In the genomic region with DNA sequence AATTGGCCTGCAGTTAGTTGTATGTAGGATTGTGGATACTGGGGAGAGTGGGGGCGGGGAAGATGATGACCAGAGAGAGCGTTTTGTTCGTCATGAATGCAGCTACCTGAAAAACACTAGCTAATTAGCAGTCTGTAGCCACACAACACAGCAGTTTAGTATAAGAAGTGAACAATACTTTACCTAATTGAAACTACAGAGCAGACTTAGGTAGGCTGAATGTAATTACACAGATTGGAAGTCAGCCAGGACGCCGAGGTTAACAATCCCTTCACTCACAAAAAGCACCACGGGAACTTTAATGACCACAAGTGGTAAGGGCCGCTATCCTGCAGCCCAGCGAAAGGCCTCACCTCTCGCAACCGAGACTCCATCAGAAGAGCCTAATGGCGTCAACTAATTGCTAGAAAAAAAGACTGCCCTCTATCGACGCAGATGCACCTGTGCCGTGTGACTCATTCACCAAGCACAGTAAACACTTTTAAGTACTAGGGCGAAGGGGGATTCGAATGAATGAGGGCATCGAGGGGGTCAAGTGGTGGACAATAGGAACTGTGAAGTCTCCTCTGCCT, we compare ENCODE assay signal across 22 cellular contexts.
A peak's percentile ranks its signal among the peaks of the same experiment; 100 is the strongest.
DNase-seq lines count a peak whose midpoint lies in the region; ATAC-seq, FAIRE-seq and TF ChIP-seq lines count a peak whose summit lies in the region.
"Had no signal": no experiment of that assay in that cellular context is flagged by ENCODE, and none has a peak within 500 bp of the region (broad histone marks: within the 10 kb centered on the region; RNA-seq: fewer than 3 reads in every experiment).

No MANE protein-coding gene starts in this region.

- FAIRE-seq in bronchial epithelial cell (lab: Jason Lieb, UNC), result peak; percentile 77
- FAIRE-seq: HTR-8/SVneo had no signal

- H3K4me1 Mint-ChIP-seq in activated T-cell treated with anti-CD3 and anti-CD28 coated beads, Interleukin-2, amount 50 U/mL, for 72 hours (ENCODE audit: low read depth), result peaks cover 15% of the 10 kb centered on the region

- no peaks in the 10 kb centered on the region for H3K27me3 ChIP-seq in bronchial epithelial cell (ENCODE audit: control insufficient read depth, insufficient read depth, low read length)
- H3K27me3 ChIP-seq: breast epithelium, sigmoid colon, transverse colon had no signal

- H3K36me3 Mint-ChIP-seq in activated T-cell treated with anti-CD3 and anti-CD28 coated beads, Interleukin-2, amount 50 U/mL, for 72 hours (ENCODE audit: insufficient read depth in 2 of 2), result peaks cover 0 to 11% of the 10 kb centered on the region in 2 donors

- no peak for ATAC-seq in GM18907 (IDR thresholded peaks at IDR 0.05; ENCODE audit: unreplicated experiment)
- ATAC-seq in activated T-cell treated with anti-CD3 and anti-CD28 coated beads, Interleukin-2, amount 50 U/mL, for 72 hours (replicated peaks in 1 of 2), result no peak
- ATAC-seq: activated naive CD8-positive, alpha-beta T cell treated with anti-CD3 and anti-CD28 coated beads, Interleukin-2, amount 50 U/mL, for 24 hours; esophagus mucosa; gastroesophageal sphincter; stimulated activated naive CD8-positive, alpha-beta T cell treated with anti-CD3 and anti-CD28 coated beads, Interleukin-15, Interleukin-2, amounts not matched to agents 100 U/mL and 50 U/mL, for 24 hours had no signal

- peak; percentile 0 for DNase-seq in NCI-H2029 (lab: John Stamatoyannopoulos, UW)
- DNase-seq in NCI-H2029 treated with DMSO at 0.1 percent for 48 hours (lab: John Stamatoyannopoulos, UW), result no peak
- DNase-seq in NCI-H2107 treated with DMSO at 0.1 percent for 48 hours (lab: John Stamatoyannopoulos, UW; ENCODE audit: unreplicated experiment), result peak; percentile 48
- DNase-seq in bronchial epithelial cell (ENCODE audit: low read depth), result no peak
- DNase-seq in retinal pigment epithelial cell (ENCODE audit: low read depth), result peak; percentile 72
- no peak for DNase-seq in activated T-cell treated with anti-CD3 and anti-CD28 coated beads, Interleukin-2, amount 50 U/mL, for 72 hours
- DNase-seq in T-helper 1 cell, result no peak
- DNase-seq: activated CD4-positive, alpha-beta T cell treated with anti-CD3 and anti-CD28 coated beads for 4 hours; activated naive CD8-positive, alpha-beta T cell treated with anti-CD3 and anti-CD28 coated beads, Interleukin-2, amount 50 U/mL, for 24 hours; CD4-positive, CD25-positive, alpha-beta regulatory T cell; left ventricle myocardium inferior; NCI-H187 treated with DMSO at 0.1 percent for 48 hours; occipital lobe; RPMI8226; sigmoid colon; stimulated activated naive CD8-positive, alpha-beta T cell treated with anti-CD3 and anti-CD28 coated beads, Interleukin-15, Interleukin-2, amounts not matched to agents 100 U/mL and 50 U/mL, for 24 hours; transverse colon had no signal

- no peaks in the 10 kb centered on the region for H3K36me3 ChIP-seq in bronchial epithelial cell (ENCODE audit: control insufficient read depth, insufficient read depth, low read length)
- H3K36me3 ChIP-seq: breast epithelium, gastroesophageal sphincter, left ventricle myocardium inferior, sigmoid colon, transverse colon had no signal

- H3K4me3 ChIP-seq in bronchial epithelial cell (ENCODE audit: low read depth, low read length) (no peak overlapping the region), retinal pigment epithelial cell (ENCODE audit: low read length) (peak overlapping the region; percentile 13)
- H3K4me3 ChIP-seq: breast epithelium, gastroesophageal sphincter, left ventricle myocardium inferior, sigmoid colon, transverse colon had no signal

- TF ChIP-seq CTCF in bronchial epithelial cell (IDR thresholded peaks at IDR 0.05; ENCODE audit: insufficient read depth, low read length, severe bottlenecking) (no peak), retinal pigment epithelial cell (conservative IDR thresholded peaks at IDR 0.05; ENCODE audit: low read depth, low read length) (peak; percentile 70)

- no peaks in the 10 kb centered on the region for H3K27me3 Mint-ChIP-seq in activated T-cell treated with anti-CD3 and anti-CD28 coated beads, Interleukin-2, amount 50 U/mL, for 72 hours (ENCODE audit: low read depth)
- H3K27me3 Mint-ChIP-seq: activated naive CD8-positive, alpha-beta T cell treated with anti-CD3 and anti-CD28 coated beads, Interleukin-2, amount 50 U/mL, for 24 hours; CD4-positive, CD25-positive, alpha-beta regulatory T cell had no signal

- H3K9me3 Mint-ChIP-seq in activated T-cell treated with anti-CD3 and anti-CD28 coated beads, Interleukin-2, amount 50 U/mL, for 72 hours, result no peaks in the 10 kb centered on the region
- H3K9me3 Mint-ChIP-seq: activated naive CD8-positive, alpha-beta T cell treated with anti-CD3 and anti-CD28 coated beads, Interleukin-2, amount 50 U/mL, for 24 hours; CD4-positive, CD25-positive, alpha-beta regulatory T cell had no signal

- no peak overlapping the region for H3K27ac Mint-ChIP-seq in activated T-cell treated with anti-CD3 and anti-CD28 coated beads, Interleukin-2, amount 50 U/mL, for 72 hours
- H3K27ac Mint-ChIP-seq: activated naive CD8-positive, alpha-beta T cell treated with anti-CD3 and anti-CD28 coated beads, Interleukin-2, amount 50 U/mL, for 24 hours had no signal

- H3K4me3 Mint-ChIP-seq in activated T-cell treated with anti-CD3 and anti-CD28 coated beads, Interleukin-2, amount 50 U/mL, for 72 hours, result no peak overlapping the region
- H3K4me3 Mint-ChIP-seq: activated naive CD8-positive, alpha-beta T cell treated with anti-CD3 and anti-CD28 coated beads, Interleukin-2, amount 50 U/mL, for 24 hours; CD4-positive, CD25-positive, alpha-beta regulatory T cell had no signal

Comparison
In these comparisons a context has a peak if more than half of its experiments do, and no peak if none do; other contexts are left out.
1. DNase-seq: peak in NCI-H2029 (single experiment), NCI-H2107 treated with DMSO at 0.1 percent for 48 hours (single experiment) and retinal pigment epithelial cell (single experiment); none in NCI-H2029 treated with DMSO at 0.1 percent for 48 hours (single experiment), bronchial epithelial cell (single experiment), activated T-cell treated with anti-CD3 and anti-CD28 coated beads, Interleukin-2, amount 50 U/mL, for 72 hours (0 of 2) and T-helper 1 cell (0 of 5).